Comparison of ENCODE assay signal across 17 cellular contexts in the genomic region with DNA sequence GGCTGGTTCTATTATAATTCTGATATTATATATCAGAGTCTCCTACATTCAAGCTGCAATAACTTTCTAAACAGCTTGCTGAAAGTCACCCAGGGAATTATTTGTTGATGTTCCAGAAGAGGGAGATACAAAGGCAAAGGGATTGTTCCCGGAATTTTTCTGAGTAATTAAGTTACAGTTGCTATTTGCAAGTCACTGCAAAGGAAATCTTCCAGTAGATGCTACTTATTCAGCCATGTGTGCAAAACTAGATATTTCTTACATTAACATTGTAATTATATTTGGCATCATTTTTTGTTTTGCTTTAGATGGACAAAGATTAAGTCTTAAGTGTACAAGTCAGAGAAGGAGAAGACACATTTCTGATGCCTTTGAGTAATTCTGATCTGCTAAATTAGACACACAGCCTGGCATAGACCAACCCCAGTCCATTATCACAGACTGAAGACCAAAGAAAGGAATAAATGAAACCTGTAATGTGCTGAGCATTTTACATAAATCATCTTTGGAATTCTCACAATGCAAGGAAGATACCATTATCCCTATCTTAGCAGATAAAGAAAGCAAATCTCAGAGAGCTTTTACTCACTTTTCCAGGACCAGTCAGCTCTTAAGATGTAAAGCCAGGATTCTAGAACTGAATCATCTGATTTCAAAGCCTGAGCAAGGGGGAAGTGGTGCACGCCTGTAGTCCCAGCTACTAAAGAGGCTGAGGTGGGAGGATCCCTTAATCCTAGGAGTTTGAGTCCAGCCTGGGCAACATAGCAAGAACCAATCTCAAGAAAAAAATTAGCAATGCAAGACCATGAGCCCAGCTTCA.
A peak's percentile ranks its signal among the peaks of the same experiment; 100 is the strongest.
DNase-seq lines count a peak whose midpoint lies in the region; ATAC-seq and TF ChIP-seq lines count a peak whose summit lies in the region.
"Had no signal": no experiment of that assay in that cellular context is flagged by ENCODE, and none has a peak within 500 bp of the region (broad histone marks: within the 10 kb centered on the region; RNA-seq: fewer than 3 reads in every experiment).

No MANE protein-coding gene starts in this region.

- no peaks in the 10 kb centered on the region for H3K79me1 ChIP-seq in mesendoderm (ENCODE audit: low read length)

- no peak overlapping the region for H3K4me3 Mint-ChIP-seq in activated T-cell treated with anti-CD3 and anti-CD28 coated beads, Interleukin-2, amount 50 U/mL, for 72 hours
- H3K4me3 Mint-ChIP-seq in activated CD8-positive, alpha-beta memory T cell treated with anti-CD3 and anti-CD28 coated beads, Interleukin-2, amount 10 ng/mL, durations not matched to agents 7 days and 5 days = no peak overlapping the region
- H3K4me3 Mint-ChIP-seq: CD4-positive, alpha-beta T cell; GM23338; HFFc6 had no signal

- peak; percentile 51 for DNase-seq in fibroblast of gingiva (ENCODE audit: low read depth)
- DNase-seq in mesendoderm = peak; percentile 30
- DNase-seq in activated T-cell treated with anti-CD3 and anti-CD28 coated beads, Interleukin-2, amount 50 U/mL, for 72 hours = no peak
- no peak for DNase-seq in activated CD8-positive, alpha-beta memory T cell treated with anti-CD3 and anti-CD28 coated beads, Interleukin-2, amount 10 ng/mL, durations not matched to agents 7 days and 5 days
- DNase-seq in AG08396 (ENCODE audit: low spot score) = no peak
- no peak for DNase-seq in BE2C
- DNase-seq: C1 segment of cervical spinal cord; Calu3; CD4-positive, alpha-beta T cell; DMS 273 treated with DMSO at 0.1 percent for 48 hours; EL; H7; HFFc6 had no signal

- no peaks in the 10 kb centered on the region for H3K9me3 ChIP-seq in HEK293 (ENCODE audit: control insufficient read depth, insufficient read depth, low read depth, low read length)
- no peaks in the 10 kb centered on the region for H3K9me3 ChIP-seq in BE2C
- H3K9me3 ChIP-seq: A549 had no signal

- no peak overlapping the region for H2AK5ac ChIP-seq in mesendoderm (ENCODE audit: low read length)

- POLR2A ChIA-PET in HEK293 (lab: Yijun Ruan, JAX) = interaction anchor here (0.6 kb wide), 1 partner anchor 198 kb away, joined by 6 read pairs; no protein-coding TSS in a partner anchor

- no peak overlapping the region for H3K56ac ChIP-seq in mesendoderm (ENCODE audit: low read length)

- H3K4me2 ChIP-seq in mesendoderm (ENCODE audit: low read length) = no peak overlapping the region
- H3K4me2 ChIP-seq: A549, GM23338 had no signal

- H2BK15ac ChIP-seq in mesendoderm (replicated peaks; ENCODE audit: low read depth) = no peak overlapping the region

- no peaks in the 10 kb centered on the region for H3K4me1 Mint-ChIP-seq in activated T-cell treated with anti-CD3 and anti-CD28 coated beads, Interleukin-2, amount 50 U/mL, for 72 hours (ENCODE audit: low read depth)
- H3K4me1 Mint-ChIP-seq in activated CD8-positive, alpha-beta memory T cell treated with anti-CD3 and anti-CD28 coated beads, Interleukin-2, amount 10 ng/mL, durations not matched to agents 7 days and 5 days = no peaks in the 10 kb centered on the region

- H3K36me3 Mint-ChIP-seq in activated T-cell treated with anti-CD3 and anti-CD28 coated beads, Interleukin-2, amount 50 U/mL, for 72 hours (ENCODE audit: insufficient read depth in 2 of 2) = peaks cover 0 to 2% of the 10 kb centered on the region in 2 donors
- H3K36me3 Mint-ChIP-seq in activated CD8-positive, alpha-beta memory T cell treated with anti-CD3 and anti-CD28 coated beads, Interleukin-2, amount 10 ng/mL, durations not matched to agents 7 days and 5 days = no peaks in the 10 kb centered on the region

- H4K5ac ChIP-seq in mesendoderm (ENCODE audit: low read length) = no peak overlapping the region

- no peaks in the 10 kb centered on the region for H3K36me3 ChIP-seq in HEK293 (ENCODE audit: control insufficient read depth in 2 of 2, insufficient read depth in 1 of 2, low read length in 2 of 2)
- H3K36me3 ChIP-seq in mesendoderm (ENCODE audit: control insufficient read depth, insufficient read depth, low read length) = no peaks in the 10 kb centered on the region
- no peaks in the 10 kb centered on the region for H3K36me3 ChIP-seq in BE2C

- no peak overlapping the region for H3K4me3 ChIP-seq in HEK293 (ENCODE audit: low read depth, low read length)
- H3K4me3 ChIP-seq in mesendoderm (ENCODE audit: low read length) = no peak overlapping the region
- no peak overlapping the region for H3K4me3 ChIP-seq in BE2C (ENCODE audit: low read depth, low read length)
- H3K4me3 ChIP-seq: A549, GM23338 had no signal

- H3K27me3 Mint-ChIP-seq in activated T-cell treated with anti-CD3 and anti-CD28 coated beads, Interleukin-2, amount 50 U/mL, for 72 hours (ENCODE audit: low read depth) = peaks cover 30% of the 10 kb centered on the region
- peaks cover 30% of the 10 kb centered on the region for H3K27me3 Mint-ChIP-seq in activated CD8-positive, alpha-beta memory T cell treated with anti-CD3 and anti-CD28 coated beads, Interleukin-2, amount 10 ng/mL, durations not matched to agents 7 days and 5 days

- H2BK120ac ChIP-seq in mesendoderm (ENCODE audit: low read depth, low read length) = no peak overlapping the region

- no peak overlapping the region for H4K8ac ChIP-seq in mesendoderm (ENCODE audit: low read depth, low read length)

- no peak overlapping the region for H3K23ac ChIP-seq in mesendoderm (ENCODE audit: low read length)

- H3K4ac ChIP-seq in mesendoderm (ENCODE audit: low read depth, low read length) = no peak overlapping the region

- H3K27ac ChIP-seq in HEK293 (ENCODE audit: extremely low read depth, low read depth, low read length) = no peak overlapping the region
- H3K27ac ChIP-seq in mesendoderm (ENCODE audit: low read depth, low read length) = no peak overlapping the region
- H3K27ac ChIP-seq: A549 had no signal

- H3K18ac ChIP-seq in mesendoderm (ENCODE audit: low read length) = no peak overlapping the region

- H2BK5ac ChIP-seq in mesendoderm (ENCODE audit: low read length) = no peak overlapping the region

- TF ChIP-seq CTCF in HEK293 (tag by site-specific recombination; IDR thresholded peaks at IDR 0.05) (no peak), BE2C (IDR thresholded peaks at IDR 0.05; ENCODE audit: low read depth, low read length) (no peak)

- H3K27me3 ChIP-seq in mesendoderm (ENCODE audit: insufficient read depth, low read length, poor library complexity) (no peaks in the 10 kb centered on the region), BE2C (no peaks in the 10 kb centered on the region)

- CTCF ChIA-PET in HEK293 (lab: Yijun Ruan, JAX) = interaction anchor here (0.6 kb wide), 1 partner anchor 157 kb away, joined by 3 read pairs; no protein-coding TSS in a partner anchor
- CTCF ChIA-PET in activated CD8-positive, alpha-beta memory T cell treated with anti-CD3 and anti-CD28 coated beads, Interleukin-2, amount 10 ng/mL, durations not matched to agents 7 days and 5 days (lab: Charles Lee) = no interaction called here

- H3K9ac ChIP-seq in mesendoderm (ENCODE audit: low read length) = no peak overlapping the region

- H3K9me3 Mint-ChIP-seq in activated T-cell treated with anti-CD3 and anti-CD28 coated beads, Interleukin-2, amount 50 U/mL, for 72 hours = no peaks in the 10 kb centered on the region
- H3K9me3 Mint-ChIP-seq in activated CD8-positive, alpha-beta memory T cell treated with anti-CD3 and anti-CD28 coated beads, Interleukin-2, amount 10 ng/mL, durations not matched to agents 7 days and 5 days (ENCODE audit: low read depth) = no peaks in the 10 kb centered on the region
- H3K9me3 Mint-ChIP-seq: CD4-positive, alpha-beta T cell; HFFc6 had no signal

- WGBS in mesendoderm (ENCODE audit: extremely low coverage, insufficient coverage, low lambda C conversion rate) = no CpG with 5 or more reads among the region's 2 CpGs

- H3K79me2 ChIP-seq in mesendoderm (ENCODE audit: control insufficient read depth, insufficient read depth, low read length) = no peaks in the 10 kb centered on the region

- no peak overlapping the region for H3K27ac Mint-ChIP-seq in activated T-cell treated with anti-CD3 and anti-CD28 coated beads, Interleukin-2, amount 50 U/mL, for 72 hours
- H3K27ac Mint-ChIP-seq in activated CD8-positive, alpha-beta memory T cell treated with anti-CD3 and anti-CD28 coated beads, Interleukin-2, amount 10 ng/mL, durations not matched to agents 7 days and 5 days = no peak overlapping the region
- H3K27ac Mint-ChIP-seq: CD4-positive, alpha-beta T cell; GM23338; HFFc6 had no signal

- ATAC-seq in SK-N-SH treated with all-trans-retinoic acid at 6 μM for 48 hours = peak; percentile 20; the same call in 2 of the 3 replicates
- ATAC-seq in activated T-cell treated with anti-CD3 and anti-CD28 coated beads, Interleukin-2, amount 50 U/mL, for 72 hours (replicated peaks in 1 of 2) = no peak
- ATAC-seq in activated CD8-positive, alpha-beta memory T cell treated with anti-CD3 and anti-CD28 coated beads, Interleukin-2, amount 10 ng/mL, durations not matched to agents 7 days and 5 days = no peak
- ATAC-seq: A549, GM23338 had no signal

- H3K4me1 ChIP-seq in HEK293 (ENCODE audit: control insufficient read depth, insufficient read depth, low read length) (no peaks in the 10 kb centered on the region), mesendoderm (ENCODE audit: control insufficient read depth, low read depth, low read length) (no peaks in the 10 kb centered on the region), BE2C (peaks cover 7% of the 10 kb centered on the region; the same call in 1 of the 2 replicates)
- H3K4me1 ChIP-seq: A549 had no signal

TF ChIP-seq in HEK293, 187 proteins besides CTCF, POLR2A, EP300 and RAD21:
- no peak for TF ChIP-seq ZNF404 (tag by site-specific recombination; IDR thresholded peaks at IDR 0.05)
- peak; percentile 40 for TF ChIP-seq ZNF623 (tag by site-specific recombination; IDR thresholded peaks at IDR 0.05)

TF ChIP-seq in SK-N-SH treated with all-trans-retinoic acid at 6 μM for 48 hours, 23 proteins besides CTCF, POLR2A, EP300 and RAD21 (continues in another document):
- no peak for TF ChIP-seq ZNF8 (CRISPR knock-in tag; IDR thresholded peaks at IDR 0.05)

Comparison
In these comparisons a context has a peak if more than half of its experiments do, and no peak if none do; other contexts are left out.
1. DNase-seq: peak in fibroblast of gingiva (single experiment) and mesendoderm (single experiment); none in activated T-cell treated with anti-CD3 and anti-CD28 coated beads, Interleukin-2, amount 50 U/mL, for 72 hours (0 of 2), activated CD8-positive, alpha-beta memory T cell treated with anti-CD3 and anti-CD28 coated beads, Interleukin-2, amount 10 ng/mL, durations not matched to agents 7 days and 5 days (single experiment), AG08396 (single experiment) and BE2C (single experiment).
2. Of the 2 proteins assayed by ChIP-seq in both HEK293 and SK-N-SH treated with all-trans-retinoic acid at 6 μM for 48 hours: peak only in HEK293: none; only in SK-N-SH treated with all-trans-retinoic acid at 6 μM for 48 hours: ZFP3; in both: none; in neither: 1.